1 cellular context compared by ENCODE assay signal in genomic region chr20:17062712-17063111, GRCh38.
A peak's percentile ranks its signal among the peaks of the same experiment; 100 is the strongest.
TF ChIP-seq lines count a peak whose summit lies in the region.

No MANE protein-coding gene starts in this region.

TF ChIP-seq in K562, 482 proteins besides CTCF, POLR2A, EP300 and RAD21 (continued from another document):
- TF ChIP-seq MNT (conservative IDR thresholded peaks at IDR 0.05) (no peak), TAL1 (IDR thresholded peaks at IDR 0.05) (no peak), MAFF (IDR thresholded peaks at IDR 0.05; ENCODE audit: low read length) (peak; percentile 34; the same call in 1 of the 2 replicates), BDP1 (IDR thresholded peaks at IDR 0.05; ENCODE audit: insufficient read depth, insufficient read length) (no peak), MAFK (IDR thresholded peaks at IDR 0.05; ENCODE audit: low read length) (peak; percentile 36; the same call in 1 of the 2 replicates), CSDE1 (IDR thresholded peaks at IDR 0.05) (no peak), ZNF551 (CRISPR knock-in tag; IDR thresholded peaks at IDR 0.05) (no peak), DNMT1 (IDR thresholded peaks at IDR 0.05) (no peak), ARNT (IDR thresholded peaks at IDR 0.05) (no peak), HMGN3 (IDR thresholded peaks at IDR 0.05; ENCODE audit: borderline replicate concordance, extremely low read depth, insufficient read length, low read depth, low read length) (no peak), PYGO2 (tag; IDR thresholded peaks at IDR 0.05) (no peak), HDGF (IDR thresholded peaks at IDR 0.05) (no peak), KDM1A (IDR thresholded peaks at IDR 0.05) (no peak), ZNF561 (CRISPR knock-in tag; conservative IDR thresholded peaks at IDR 0.05) (no peak), SMC3 (conservative IDR thresholded peaks at IDR 0.05; ENCODE audit: insufficient read depth, low read depth, low read length) (no peak), TSHZ1 (CRISPR knock-in tag; IDR thresholded peaks at IDR 0.05) (no peak), CREM (IDR thresholded peaks at IDR 0.05; ENCODE audit: low read depth) (no peak), ZNF280B (CRISPR knock-in tag; IDR thresholded peaks at IDR 0.05) (no peak), MCM7 (IDR thresholded peaks at IDR 0.05) (no peak), ZBTB43 (CRISPR knock-in tag; IDR thresholded peaks at IDR 0.05) (no peak), ZNF316 (IDR thresholded peaks at IDR 0.05) (peak; percentile 17; the same call in 1 of the 2 replicates), ARID4B (CRISPR knock-in tag; IDR thresholded peaks at IDR 0.05) (no peak), TARDBP (IDR thresholded peaks at IDR 0.05) (no peak), RBM15 (IDR thresholded peaks at IDR 0.05; ENCODE audit: insufficient read depth, low read length) (no peak), RBM25 (IDR thresholded peaks at IDR 0.05; ENCODE audit: low read depth, low read length, severe bottlenecking) (no peak), MAFG (tag; conservative IDR thresholded peaks at IDR 0.05) (0 out of 2 replicates have a peak, but pooled peaks have one; percentile 13)
TF ChIP-seq in K562: peak in this region for 5.
